ENCODE assay signal across 8 cellular contexts in the genomic region with DNA sequence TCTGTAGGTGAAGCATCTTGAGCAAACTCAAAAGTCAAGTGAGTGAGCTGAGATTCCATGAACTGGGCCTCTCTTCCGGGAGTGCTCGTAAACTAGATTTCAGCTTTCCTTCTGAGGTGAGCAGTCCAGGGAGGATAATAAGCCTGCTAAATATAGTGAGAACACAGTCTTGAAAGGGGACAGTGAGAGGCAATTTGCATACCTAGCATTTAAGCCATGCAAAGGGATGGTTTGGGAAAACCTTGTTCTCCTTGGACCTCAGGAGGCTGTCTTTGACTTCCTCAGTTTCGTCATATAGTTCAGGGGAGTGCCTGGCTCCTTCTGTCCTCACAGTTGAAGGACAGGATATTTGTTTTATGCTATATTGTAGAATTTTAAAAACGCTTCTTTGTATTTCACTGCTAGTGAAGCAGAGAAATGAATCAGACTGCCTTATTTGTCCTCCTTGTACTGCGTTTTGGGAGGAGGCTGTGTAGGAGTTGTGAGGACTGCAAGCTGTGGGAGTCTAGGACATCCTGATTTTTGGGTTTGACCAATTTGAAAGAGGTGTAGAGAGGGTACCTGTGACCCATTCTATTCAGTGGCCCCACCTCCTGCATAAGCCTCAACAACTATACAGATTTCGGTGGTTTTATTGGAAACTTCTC. TPM values are rescaled to one million over a fixed set of nuclear protein-coding genes. Genes with fewer than 3 reads are reported as not detected.
DNase-seq lines count a peak whose midpoint lies in the region; ATAC-seq and TF ChIP-seq lines count a peak whose summit lies in the region.

No MANE protein-coding gene starts in this region.

- H2AFZ ChIP-seq in IMR-90 (replicated peaks; ENCODE audit: low read length, poor library complexity) = no peak overlapping the region
- H2AFZ ChIP-seq in mammary epithelial cell (ENCODE audit: low read depth, low read length) = no peak overlapping the region

- ATAC-seq in GM18505 (IDR thresholded peaks at IDR 0.05; ENCODE audit: unreplicated experiment) (peak; percentile 1), IMR-90 (ENCODE audit: low read depth) (no peak), GM21737 (IDR thresholded peaks at IDR 0.05; ENCODE audit: unreplicated experiment) (no peak)

- POLR2A ChIA-PET in IMR-90 (lab: Charles Lee; ENCODE audit: unreplicated experiment) = no interaction called here

- H4K8ac ChIP-seq in IMR-90 (ENCODE audit: low read depth in 2 of 2, low read length in 2 of 2) = 0 out of 4 replicates have a peak overlapping the region, but pooled peaks of 1 of the 2 experiments have one; percentile 9

- in situ Hi-C loops in IMR-90 (cut with MboI; ENCODE audit: low sequenced_read_pairs) (loop anchor here (25.0 kb wide), 1 partner anchor 648 kb away; the partner anchor contains the start of gene BLID), mammary epithelial cell (cut with MboI; ENCODE audit: low sequenced_read_pairs in 2 of 2) (loop anchor here in 1 of 2 donors (25.0 kb wide), 1 partner anchor 698 kb away; no protein-coding TSS in a partner anchor)

- peak overlapping the region; percentile 24 for H2AK5ac ChIP-seq in IMR-90 (ENCODE audit: low read depth, low read length)

- TF ChIP-seq CTCF in IMR-90 (conservative IDR thresholded peaks at IDR 0.05; ENCODE audit: low read depth, low read length) = no peak
- no peak for TF ChIP-seq CTCF in mammary epithelial cell (conservative IDR thresholded peaks at IDR 0.05 in 1 of 2, IDR thresholded peaks at IDR 0.05 in 1 of 2; ENCODE audit: extremely low read depth in 1 of 2, insufficient read depth in 1 of 2, low read depth in 1 of 2, low read length in 2 of 2)
- no peak for TF ChIP-seq CTCF in prostate gland (IDR thresholded peaks at IDR 0.05)

- H3K4me3 ChIP-seq in IMR-90 (ENCODE audit: insufficient read depth, low read depth, low read length) (no peak overlapping the region), mammary epithelial cell (replicated peaks in 1 of 3; ENCODE audit: insufficient read depth in 1 of 3, low read depth in 2 of 3, low read length in 3 of 3) (no peak overlapping the region), prostate gland (no peak overlapping the region)

- H3K9me1 ChIP-seq in IMR-90 (ENCODE audit: insufficient read depth, low read length) = peaks cover 14% of the 10 kb centered on the region; the same call in 1 of the 2 replicates

- H2AK9ac ChIP-seq in IMR-90 (replicated peaks; ENCODE audit: low read depth, low read length, poor library complexity) = peak overlapping the region; percentile 65

- DNase-seq in IMR-90 (no peak), mammary epithelial cell (no peak), prostate gland (ENCODE audit: low spot score) (no peak), kidney tubule cell (ENCODE audit: low spot score) (no peak), NCI-H2081 treated with DMSO at 0.1 percent for 48 hours (lab: John Stamatoyannopoulos, UW) (no peak), dermis blood vessel endothelial cell (no peak)

- H3K18ac ChIP-seq in IMR-90 (ENCODE audit: low read depth, low read length) = no peak overlapping the region

- no peak for TF ChIP-seq RAD21 in IMR-90 (IDR thresholded peaks at IDR 0.05; ENCODE audit: low read length)

- H3K27me3 ChIP-seq in IMR-90 (ENCODE audit: control insufficient read depth, insufficient read depth, low read length) (peaks cover 5% of the 10 kb centered on the region; the same call in 1 of the 2 replicates), mammary epithelial cell (ENCODE audit: insufficient read depth, low read length) (no peaks in the 10 kb centered on the region), prostate gland (replicated peaks; ENCODE audit: insufficient read depth) (no peaks in the 10 kb centered on the region)

- WGBS in IMR-90 (ENCODE audit: extremely low coverage in 2 of 2, insufficient read length in 1 of 2), 2 experiments = 100% methylated on average over 2 of the region's 6 CpGs; no CpG with 5 or more reads in 1 of the 2 experiments
- 59% methylated on average over 5 of the region's 6 CpGs for WGBS in mammary epithelial cell (ENCODE audit: low coverage, missing lambda C conversion rate)
- WGBS in prostate gland = 56% methylated on average over 6 of the region's 6 CpGs

- TF ChIP-seq POLR2A in GM18505 (IDR thresholded peaks at IDR 0.05; ENCODE audit: borderline replicate concordance, extremely low read depth, insufficient read depth, insufficient read length) (no peak), IMR-90 (IDR thresholded peaks at IDR 0.05; ENCODE audit: low read depth, low read length) (no peak), prostate gland (IDR thresholded peaks at IDR 0.05) (no peak)

- H3K79me2 ChIP-seq in mammary epithelial cell (ENCODE audit: insufficient read depth, low read length) = peaks cover 3% of the 10 kb centered on the region

- H3K4me2 ChIP-seq in IMR-90 (ENCODE audit: low read depth, low read length) = no peak overlapping the region
- peak overlapping the region; percentile 54 for H3K4me2 ChIP-seq in mammary epithelial cell (ENCODE audit: insufficient read depth, low read depth, low read length)

- H2BK15ac ChIP-seq in IMR-90 (ENCODE audit: low read depth, low read length) = peak overlapping the region; percentile 50; the same call in 1 of the 3 replicates

- H3K9ac ChIP-seq in IMR-90 (ENCODE audit: low read depth, low read length) (no peak overlapping the region), mammary epithelial cell (ENCODE audit: insufficient read depth, low read length) (peak overlapping the region; percentile 39)

- H3K4me1 ChIP-seq in IMR-90 (ENCODE audit: control insufficient read depth, insufficient read depth, low read length) (peaks cover 17% of the 10 kb centered on the region), mammary epithelial cell (ENCODE audit: insufficient read depth, low read length) (peaks cover 50% of the 10 kb centered on the region), prostate gland (replicated peaks) (peaks cover 15% of the 10 kb centered on the region)

- dilution Hi-C loops in IMR-90 (cut with HindIII; ENCODE audit: low sequenced_read_pairs, unreplicated experiment) (no loop called here), mammary epithelial cell (cut with HindIII; ENCODE audit: low sequenced_read_pairs) (no loop called here)

- CTCF ChIA-PET in IMR-90 (lab: Yijun Ruan, JAX) (no interaction called here), mammary epithelial cell (lab: Charles Lee; ENCODE audit: low non-redundant PET) (no interaction called here)

- no peaks in the 10 kb centered on the region for H3K9me3 ChIP-seq in IMR-90 (ENCODE audit: control insufficient read depth, insufficient read depth, low read length)
- no peaks in the 10 kb centered on the region for H3K9me3 ChIP-seq in mammary epithelial cell (replicated peaks; ENCODE audit: insufficient read depth, low read length)
- H3K9me3 ChIP-seq in prostate gland = no peaks in the 10 kb centered on the region

- H3K36me3 ChIP-seq in IMR-90 (ENCODE audit: control insufficient read depth, insufficient read depth, low read length) (no peaks in the 10 kb centered on the region), mammary epithelial cell (ENCODE audit: insufficient read depth, low read length) (no peaks in the 10 kb centered on the region), prostate gland (no peaks in the 10 kb centered on the region)

- H3K27ac ChIP-seq in IMR-90 (ENCODE audit: insufficient read depth, low read length) = no peak overlapping the region
- peak overlapping the region; percentile 87 for H3K27ac ChIP-seq in mammary epithelial cell (ENCODE audit: insufficient read depth, low read depth, low read length)
- peak overlapping the region; percentile 70 to 73 for H3K27ac ChIP-seq in prostate gland

- BruUV-seq in IMR-90 (replicated peaks; lab: Mats Ljungman, UMichigan) (no TSS peak), mammary epithelial cell (replicated peaks; lab: Mats Ljungman, UMichigan) (TSS peak; percentile 24)

- no peak overlapping the region for H4K5ac ChIP-seq in IMR-90 (ENCODE audit: low read depth, low read length)

- H3K23ac ChIP-seq in IMR-90 (ENCODE audit: low read depth, low read length) = 0 out of 2 replicates have a peak overlapping the region, but pooled peaks have one; percentile 9

- H3K79me1 ChIP-seq in IMR-90 (ENCODE audit: low read depth in 1 of 2, low read length in 2 of 2) = peaks cover 0 to 7% of the 10 kb centered on the region in 2 experiments; a peak in 2 of 4 replicates

- no peak overlapping the region for H2BK5ac ChIP-seq in IMR-90 (ENCODE audit: low read depth, low read length, poor library complexity, severe bottlenecking)

- H4K91ac ChIP-seq in IMR-90 (ENCODE audit: insufficient read depth, low read depth, low read length) = peak overlapping the region; percentile 37; the same call in 1 of the 2 replicates

- peak overlapping the region; percentile 72 for H2BK120ac ChIP-seq in IMR-90 (ENCODE audit: low read depth, low read length)

- H2BK20ac ChIP-seq in IMR-90 (ENCODE audit: low read depth, low read length) = peak overlapping the region; percentile 78

- intact Hi-C loops in IMR-90 (cut with micrococcal nuclease) (loop anchor here (10.0 kb wide), 1 partner anchor 741 kb away; no protein-coding TSS in a partner anchor), mammary epithelial cell (cut with micrococcal nuclease) (loop anchor here (1.0 kb wide), 2 partner anchors 12 to 87 kb away; partner anchors contain the start of genes SORL1 and SORL1-AS1), prostate gland (cut with DNase I) (no loop called here)

- H3K56ac ChIP-seq in IMR-90 (ENCODE audit: extremely low read depth, insufficient read depth, low read length) = no peak overlapping the region

- peak overlapping the region; percentile 29 for H3K4ac ChIP-seq in IMR-90 (ENCODE audit: low read depth, low read length)

- H3K14ac ChIP-seq in IMR-90 (replicated peaks; ENCODE audit: low read depth, low read length) = peak overlapping the region; percentile 39

- peaks cover 4% of the 10 kb centered on the region; the same call in 1 of the 2 replicates for H4K20me1 ChIP-seq in IMR-90 (ENCODE audit: insufficient read depth, low read length)
- no peaks in the 10 kb centered on the region for H4K20me1 ChIP-seq in mammary epithelial cell (ENCODE audit: insufficient read depth, low read length)

TF ChIP-seq in IMR-90, 13 proteins besides CTCF, POLR2A, EP300 and RAD21:
- TF ChIP-seq RCOR1 (IDR thresholded peaks at IDR 0.05; ENCODE audit: insufficient replicate concordance, low read length) (no peak), NFE2L2 (IDR thresholded peaks at IDR 0.05; ENCODE audit: low read depth, low read length) (no peak), MAFK (IDR thresholded peaks at IDR 0.05; ENCODE audit: low read depth, low read length) (no peak), MXI1 (IDR thresholded peaks at IDR 0.05; ENCODE audit: borderline replicate concordance, low read depth, low read length) (no peak), MAZ (IDR thresholded peaks at IDR 0.05; ENCODE audit: borderline replicate concordance, low read depth, low read length) (no peak), FOS (IDR thresholded peaks at IDR 0.05; ENCODE audit: low read depth, low read length) (no peak)

RNA-seq across cellular contexts. Expression of gene SORL1, which starts 11.7 kb away (rescaled TPM):
- 1.9 and 2.0 TPM in 2 replicates for total RNA-seq in IMR-90 (2012; rRNA removed)
- 1.0 and 1.2 TPM in 2 replicates for polyA plus RNA-seq in IMR-90 (2012; rRNA removed)
- 1.1 TPM in 2 replicates for polyA plus RNA-seq in IMR-90 (2012; cell fraction: cytosol; rRNA removed)
- 1.4 and 1.9 TPM in 2 replicates for polyA plus RNA-seq in IMR-90 (2012; cell fraction: nucleus; rRNA removed; ENCODE audit: low replicate concordance)
- total RNA-seq in mammary epithelial cell = 10 to 100 TPM; 17.5 to 84.3 TPM
- polyA plus RNA-seq in mammary epithelial cell = 57.2 TPM
- polyA minus RNA-seq in mammary epithelial cell = 210 TPM
- total RNA-seq in prostate gland = 10 to 100 TPM; 77.4 to 97.6 TPM
- total RNA-seq in dermis blood vessel endothelial cell = 0.05 and 0.17 TPM in 2 replicates
